10 cellular contexts compared by ENCODE assay signal in the genomic region with DNA sequence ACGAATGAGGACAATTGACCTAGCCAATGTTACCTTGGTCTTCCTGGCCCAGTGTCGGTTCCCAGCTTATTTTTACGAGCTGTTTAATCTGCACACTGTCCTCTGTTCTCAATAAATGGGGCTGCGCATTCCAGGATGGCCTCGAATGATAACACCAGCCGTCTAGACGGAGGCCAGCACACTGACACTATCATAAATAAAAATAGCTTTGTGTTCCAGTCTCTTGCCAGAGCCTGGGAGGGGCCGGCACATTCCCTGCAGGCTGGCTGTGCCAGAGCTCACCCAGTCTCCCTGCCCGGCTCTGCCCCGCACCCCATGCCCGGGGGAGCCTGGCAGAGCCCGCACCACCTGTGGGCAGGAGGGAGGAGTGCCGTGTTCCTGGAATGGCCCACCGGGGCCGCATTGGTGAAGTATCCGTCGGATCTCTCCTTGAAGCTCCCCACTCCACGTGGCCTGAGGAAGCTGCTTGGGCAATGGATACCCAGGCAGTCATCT.
DNase-seq lines count a peak whose midpoint lies in the region; ATAC-seq, FAIRE-seq and TF ChIP-seq lines count a peak whose summit lies in the region.
"Had no signal": no experiment of that assay in that cellular context is flagged by ENCODE, and none has a peak within 500 bp of the region (broad histone marks: within the 10 kb centered on the region; RNA-seq: fewer than 3 reads in every experiment).

No MANE protein-coding gene starts in this region.

- TF ChIP-seq EP300 in HepG2 (IDR thresholded peaks at IDR 0.05; ENCODE audit: low read depth in 2 of 2, low read length in 2 of 2) (no peak), HepG2 (CRISPR knock-in tag; IDR thresholded peaks at IDR 0.05; ENCODE audit: borderline replicate concordance) (no peak), sigmoid colon (IDR thresholded peaks at IDR 0.05) (peak in 3 of 4 donors; percentile 7 to 80 (median 17))

- WGBS in HepG2 (ENCODE audit: low lambda C conversion rate), result 61% methylated on average over 18 of the region's 18 CpGs
- 45 to 64% methylated on average over 18 of the region's 18 CpGs for WGBS in sigmoid colon, 2 donors

- no peaks in the 10 kb centered on the region for H4K20me1 ChIP-seq in HepG2 (ENCODE audit: insufficient read depth, low read length)

- H3K36me3 Mint-ChIP-seq in naive thymus-derived CD4-positive, alpha-beta T cell, result no peaks in the 10 kb centered on the region

- H3K9me3 Mint-ChIP-seq in naive thymus-derived CD4-positive, alpha-beta T cell, result no peaks in the 10 kb centered on the region

- H3K27ac Mint-ChIP-seq in naive thymus-derived CD4-positive, alpha-beta T cell, result no peak overlapping the region

- in situ Hi-C loops in HepG2 (cut with HindIII; ENCODE audit: extremely low pct_ligation_motif_present, low pct_unique_long_range_greater_than_20kb), result no loop called here

- peak; percentile 80 for DNase-seq in EH (ENCODE audit: low read depth)
- peak; percentile 66 to 87 for DNase-seq in dermis microvascular lymphatic vessel endothelial cell (ENCODE audit: low read depth in 2 of 2)
- no peak for DNase-seq in HepG2 (ENCODE audit: low spot score)
- DNase-seq in sigmoid colon, result peak; percentile 83
- DNase-seq in naive thymus-derived CD4-positive, alpha-beta T cell, result no peak
- no peak for DNase-seq in SW480 (ENCODE audit: low spot score)
- DNase-seq in NCI-H1417 treated with DMSO at 0.1 percent for 48 hours (lab: John Stamatoyannopoulos, UW), result no peak
- DNase-seq: foreskin fibroblast, NCI-H146 had no signal

- H2AFZ ChIP-seq in HepG2 (ENCODE audit: low read length), result no peak overlapping the region

- H3K27me3 ChIP-seq in HepG2 (ENCODE audit: control insufficient read depth in 1 of 2, insufficient read depth in 2 of 2, low read length in 2 of 2) (peaks cover 2 to 43% of the 10 kb centered on the region in 2 experiments; a peak in 4 of 5 replicates), sigmoid colon (no peaks in the 10 kb centered on the region)
- H3K27me3 ChIP-seq in naive thymus-derived CD4-positive, alpha-beta T cell (ENCODE audit: control insufficient read depth in 2 of 2, insufficient read depth in 2 of 2, low read length in 2 of 2), result no peaks in the 10 kb centered on the region

- no peak overlapping the region for H3K27ac ChIP-seq in HepG2 (ENCODE audit: extremely low read length, insufficient read depth, low read length)
- peak overlapping the region; percentile 43 to 75 (median 70) for H3K27ac ChIP-seq in sigmoid colon
- no peak overlapping the region for H3K27ac ChIP-seq in naive thymus-derived CD4-positive, alpha-beta T cell (ENCODE audit: low read depth, low read length)

- H3K36me3 ChIP-seq in HepG2 (replicated peaks in 1 of 2; ENCODE audit: control insufficient read depth in 1 of 2, insufficient read depth in 2 of 2, low read length in 2 of 2) (no peaks in the 10 kb centered on the region), sigmoid colon (no peaks in the 10 kb centered on the region)
- H3K36me3 ChIP-seq in naive thymus-derived CD4-positive, alpha-beta T cell (ENCODE audit: control insufficient read depth in 2 of 3, insufficient read depth in 3 of 3, low read length in 3 of 3), result no peaks in the 10 kb centered on the region

- H3K27me3 Mint-ChIP-seq in naive thymus-derived CD4-positive, alpha-beta T cell, result peaks cover 0 to 13% (median 4%) of the 10 kb centered on the region in 5 donors

- POLR2A ChIA-PET in HepG2 (lab: Yijun Ruan, JAX), result interaction anchor here (0.8 kb wide), 1 partner anchor 54 kb away, joined by 3 read pairs; no protein-coding TSS in a partner anchor
- POLR2A ChIA-PET in naive thymus-derived CD4-positive, alpha-beta T cell (lab: Charles Lee), result no interaction called here

- H3K9me3 ChIP-seq in HepG2 (ENCODE audit: low read length) (no peaks in the 10 kb centered on the region), sigmoid colon (no peaks in the 10 kb centered on the region)
- no peaks in the 10 kb centered on the region for H3K9me3 ChIP-seq in naive thymus-derived CD4-positive, alpha-beta T cell (ENCODE audit: control insufficient read depth in 2 of 3, low read length in 3 of 3)

- no peak overlapping the region for H3K4me2 ChIP-seq in HepG2 (ENCODE audit: low read depth, low read length)

- TF ChIP-seq POLR2A in HepG2 (IDR thresholded peaks at IDR 0.05; ENCODE audit: insufficient read depth in 1 of 2, low read depth in 2 of 2, low read length in 2 of 2) (no peak), sigmoid colon (IDR thresholded peaks at IDR 0.05) (no peak)

- intact Hi-C loops in HepG2 (cut with micrococcal nuclease; ENCODE audit: unreplicated experiment) (no loop called here), sigmoid colon (cut with DNase I) (no loop called here)
- intact Hi-C loops in naive thymus-derived CD4-positive, alpha-beta T cell (cut with micrococcal nuclease), result no loop called here

- TF ChIP-seq CTCF in HepG2 (CRISPR knock-in tag; IDR thresholded peaks at IDR 0.05) (no peak), sigmoid colon (IDR thresholded peaks at IDR 0.05) (no peak)

- no peak for ATAC-seq in HepG2
- no peak for ATAC-seq in naive thymus-derived CD4-positive, alpha-beta T cell
- ATAC-seq in GM19035 (IDR thresholded peaks at IDR 0.05; ENCODE audit: unreplicated experiment), result no peak

- H3K4me1 Mint-ChIP-seq in naive thymus-derived CD4-positive, alpha-beta T cell, result peaks cover 0 to 15% (median 4%) of the 10 kb centered on the region in 7 donors

- no peak overlapping the region for H3K9ac ChIP-seq in HepG2 (ENCODE audit: insufficient read depth, low read depth, low read length)

- H3K4me1 ChIP-seq in HepG2 (ENCODE audit: insufficient read depth, low read length) (peaks cover 39% of the 10 kb centered on the region), sigmoid colon (peaks cover 0 to 70% (median 47%) of the 10 kb centered on the region in 4 donors)
- H3K4me1 ChIP-seq in naive thymus-derived CD4-positive, alpha-beta T cell (ENCODE audit: control insufficient read depth in 2 of 2, insufficient read depth in 2 of 2, low read length in 2 of 2), result no peaks in the 10 kb centered on the region

- CTCF ChIA-PET in HepG2 (lab: Yijun Ruan, JAX; ENCODE audit: low intra/inter-chr PET ratio, low total read pairs), result no interaction called here
- CTCF ChIA-PET in naive thymus-derived CD4-positive, alpha-beta T cell (lab: Charles Lee), result no interaction called here

- no peak for FAIRE-seq in HepG2 (lab: Jason Lieb, UNC)

- TF ChIP-seq RAD21 in HepG2 (CRISPR knock-in tag; IDR thresholded peaks at IDR 0.05), result no peak

- BruUV-seq in HepG2 (replicated peaks; lab: Mats Ljungman, UMichigan), result no TSS peak

- no peak overlapping the region for H3K4me3 Mint-ChIP-seq in naive thymus-derived CD4-positive, alpha-beta T cell

- H3K4me3 ChIP-seq in HepG2 (replicated peaks in 1 of 3; ENCODE audit: insufficient read depth in 1 of 3, low read depth in 2 of 3, low read length in 3 of 3) (no peak overlapping the region), sigmoid colon (no peak overlapping the region)
- H3K4me3 ChIP-seq in naive thymus-derived CD4-positive, alpha-beta T cell (ENCODE audit: low read length), result no peak overlapping the region

- H3K79me2 ChIP-seq in HepG2 (ENCODE audit: insufficient read depth, low read length), result no peaks in the 10 kb centered on the region

TF ChIP-seq in HepG2, 621 proteins besides CTCF, POLR2A, EP300 and RAD21:
- TF ChIP-seq JUND (CRISPR knock-in tag; IDR thresholded peaks at IDR 0.05) (no peak), ZSCAN20 (CRISPR knock-in tag; IDR thresholded peaks at IDR 0.05; ENCODE audit: borderline replicate concordance) (no peak), ZNF10 (CRISPR knock-in tag; IDR thresholded peaks at IDR 0.05; ENCODE audit: borderline replicate concordance, low read depth) (no peak), HNRNPL (IDR thresholded peaks at IDR 0.05; ENCODE audit: low read depth, low read length) (0 out of 2 replicates have a peak, but pooled peaks have one; percentile 24), ZSCAN12 (CRISPR knock-in tag; IDR thresholded peaks at IDR 0.05) (no peak), GATA4 (IDR thresholded peaks at IDR 0.05; ENCODE audit: borderline replicate concordance, low read depth) (no peak), SKI (IDR thresholded peaks at IDR 0.05; ENCODE audit: partially characterized antibody) (no peak)
- TF ChIP-seq, protein P1, sequence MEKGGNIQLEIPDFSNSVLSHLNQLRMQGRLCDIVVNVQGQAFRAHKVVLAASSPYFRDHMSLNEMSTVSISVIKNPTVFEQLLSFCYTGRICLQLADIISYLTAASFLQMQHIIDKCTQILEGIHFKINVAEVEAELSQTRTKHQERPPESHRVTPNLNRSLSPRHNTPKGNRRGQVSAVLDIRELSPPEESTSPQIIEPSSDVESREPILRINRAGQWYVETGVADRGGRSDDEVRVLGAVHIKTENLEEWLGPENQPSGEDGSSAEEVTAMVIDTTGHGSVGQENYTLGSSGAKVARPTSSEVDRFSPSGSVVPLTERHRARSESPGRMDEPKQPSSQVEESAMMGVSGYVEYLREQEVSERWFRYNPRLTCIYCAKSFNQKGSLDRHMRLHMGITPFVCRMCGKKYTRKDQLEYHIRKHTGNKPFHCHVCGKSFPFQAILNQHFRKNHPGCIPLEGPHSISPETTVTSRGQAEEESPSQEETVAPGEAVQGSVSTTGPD (CRISPR knock-in tag; IDR thresholded peaks at IDR 0.05), result no peak
- TF ChIP-seq, protein P2, sequence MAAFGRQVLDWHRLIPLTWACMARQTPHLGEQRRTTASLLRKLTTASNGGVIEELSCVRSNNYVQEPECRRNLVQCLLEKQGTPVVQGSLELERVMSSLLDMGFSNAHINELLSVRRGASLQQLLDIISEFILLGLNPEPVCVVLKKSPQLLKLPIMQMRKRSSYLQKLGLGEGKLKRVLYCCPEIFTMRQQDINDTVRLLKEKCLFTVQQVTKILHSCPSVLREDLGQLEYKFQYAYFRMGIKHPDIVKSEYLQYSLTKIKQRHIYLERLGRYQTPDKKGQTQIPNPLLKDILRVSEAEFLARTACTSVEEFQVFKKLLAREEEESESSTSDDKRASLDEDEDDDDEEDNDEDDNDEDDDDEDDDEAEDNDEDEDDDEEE (CRISPR knock-in tag; IDR thresholded peaks at IDR 0.05), result no peak

Comparison
In these comparisons a context has a peak if more than half of its experiments do, and no peak if none do; other contexts are left out.
1. DNase-seq: peak in EH (single experiment), dermis microvascular lymphatic vessel endothelial cell (2 of 2) and sigmoid colon (single experiment); none in HepG2 (single experiment), naive thymus-derived CD4-positive, alpha-beta T cell (0 of 9), SW480 (single experiment) and NCI-H1417 treated with DMSO at 0.1 percent for 48 hours (single experiment).
2. H3K27ac ChIP-seq: peak in sigmoid colon (4 of 4); none in HepG2 (single experiment) and naive thymus-derived CD4-positive, alpha-beta T cell (single experiment).